33 cellular contexts compared by ENCODE assay signal in genomic region chr1:239040523-239040922, GRCh38.
"Had no signal": no experiment of that assay in that cellular context is flagged by ENCODE, and none has a peak within 500 bp of the region (broad histone marks: within the 10 kb centered on the region; RNA-seq: fewer than 3 reads in every experiment).

No MANE protein-coding gene starts in this region.

- ATAC-seq: activated CD4-positive, alpha-beta T cell treated with anti-CD3 and anti-CD28 coated beads for 36 hours; activated CD4-positive, CD25-positive, alpha-beta regulatory T cell treated with anti-CD3 and anti-CD28 coated beads, Interleukin-2, amount 50 U/mL, for 24 hours; activated CD8-positive, alpha-beta memory T cell treated with anti-CD3 and anti-CD28 coated beads, Interleukin-2, amount 10 ng/mL, durations not matched to agents 7 days and 5 days; activated CD8-positive, alpha-beta T cell treated with anti-CD3 and anti-CD28 coated beads, Interleukin-2, amount 10 ng/mL, durations not matched to agents 7 days and 5 days; activated naive CD4-positive, alpha-beta T cell treated with anti-CD3 and anti-CD28 coated beads, Interleukin-2, amount 50 U/mL, for 72 hours; activated T-cell treated with anti-CD3 and anti-CD28 coated beads, Interleukin-2, amount 50 U/mL, for 72 hours; activated T-helper 17 cell treated with anti-CD3 and anti-CD28 coated beads, Interleukin-2, amount 50 U/mL, for 72 hours; body of pancreas; WTC11 had no signal

- H3K27ac ChIP-seq: adrenal gland, body of pancreas, brain microvascular endothelial cell, breast epithelium, WERI-Rb-1 had no signal

- DNase-seq: activated CD4-positive, alpha-beta memory T cell treated with anti-CD3 and anti-CD28 coated beads, Interleukin-2, amount 10 ng/mL, durations not matched to agents 7 days and 5 days; activated CD4-positive, alpha-beta T cell treated with anti-CD3 and anti-CD28 coated beads for 1 hour; activated CD4-positive, alpha-beta T cell treated with anti-CD3 and anti-CD28 coated beads for 36 hours; activated CD4-positive, alpha-beta T cell treated with anti-CD3 and anti-CD28 coated beads for 48 hours; activated CD4-positive, alpha-beta T cell treated with anti-CD3 and anti-CD28 coated beads, Interleukin-2, amount 10 ng/mL, durations not matched to agents 7 days and 5 days; activated CD4-positive, alpha-beta T cell treated with anti-CD3 and anti-CD28 coated beads, Interleukin-2, amount 50 U/mL, for 48 hours; activated CD4-positive, CD25-positive, alpha-beta regulatory T cell; activated CD8-positive, alpha-beta memory T cell treated with anti-CD3 and anti-CD28 coated beads for 24 hours; activated CD8-positive, alpha-beta memory T cell treated with anti-CD3 and anti-CD28 coated beads, Interleukin-2, amount 10 ng/mL, durations not matched to agents 7 days and 5 days; activated CD8-positive, alpha-beta memory T cell treated with anti-CD3 and anti-CD28 coated beads, Interleukin-2, amount 50 U/mL, for 48 hours; activated CD8-positive, alpha-beta T cell treated with anti-CD3 and anti-CD28 coated beads, Interleukin-2, amount 10 ng/mL, durations not matched to agents 7 days and 5 days; activated effector memory CD4-positive, alpha-beta T cell treated with anti-CD3 and anti-CD28 coated beads, Interleukin-2, amount 50 U/mL, for 16 hours; activated gamma-delta T cell treated with Interleukin-2 at 50 U/mL for 16 hours; activated naive CD4-positive, alpha-beta T cell; activated naive CD4-positive, alpha-beta T cell treated with anti-CD3 and anti-CD28 coated beads for 36 hours; activated naive CD4-positive, alpha-beta T cell treated with anti-CD3 and anti-CD28 coated beads, Interleukin-2, amount 50 U/mL, for 16 hours; activated naive CD8-positive, alpha-beta T cell treated with anti-CD3 and anti-CD28 coated beads for 36 hours; activated T-cell treated with anti-CD3 and anti-CD28 coated beads, Interleukin-2, amount 50 U/mL, for 24 hours; activated T-cell treated with anti-CD3 and anti-CD28 coated beads, Interleukin-2, amount 50 U/mL, for 72 hours; adrenal gland; amniotic stem cell; aorta; body of pancreas; brain microvascular endothelial cell; central memory CD4-positive, alpha-beta T cell; T-helper 2 cell; T-helper 9 cell; WERI-Rb-1 had no signal
